ENCODE assay signal across 8 cellular contexts in genomic region chr16:85010446-85010930, GRCh38. TPM values are rescaled to one million over a fixed set of nuclear protein-coding genes. Genes with fewer than 3 reads are reported as not detected.
A peak's percentile ranks its signal among the peaks of the same experiment; 100 is the strongest.
DNase-seq lines count a peak whose midpoint lies in the region; ATAC-seq, FAIRE-seq and TF ChIP-seq lines count a peak whose summit lies in the region.

No MANE protein-coding gene starts in this region.

- peaks cover 16% of the 10 kb centered on the region for H3K79me2 ChIP-seq in OCI-LY1 (ENCODE audit: insufficient read depth, low read length)

- DNase-seq in psoas muscle (no peak), GM12892 (ENCODE audit: insufficient read length) (no peak), NCI-H2081 treated with DMSO at 0.1 percent for 48 hours (lab: John Stamatoyannopoulos, UW) (no peak), iPS-NIHi7 (ENCODE audit: extremely low spot score) (no peak)

- no peak for TF ChIP-seq POLR2A in GM12892 (IDR thresholded peaks at IDR 0.05; ENCODE audit: low read depth, low read length)

- H3K27ac ChIP-seq in OCI-LY1 (ENCODE audit: low read depth, low read length, poor library complexity, severe bottlenecking) = peak overlapping the region; percentile 4
- H3K27ac ChIP-seq in esophagus (ENCODE audit: low read depth in 2 of 2, low read length in 1 of 2) = peak overlapping the region; percentile 96
- H3K27ac ChIP-seq in psoas muscle = peak overlapping the region; percentile 99

- H3F3A ChIP-seq in OCI-LY1 (ENCODE audit: insufficient read depth, low read length) = no peaks in the 10 kb centered on the region

- TF ChIP-seq CTCF in OCI-LY1 (IDR thresholded peaks at IDR 0.05; ENCODE audit: low read length) = no peak
- no peak for TF ChIP-seq CTCF in psoas muscle (IDR thresholded peaks at IDR 0.05)

- ATAC-seq in GM18519 (IDR thresholded peaks at IDR 0.05; ENCODE audit: low FRiP score, unreplicated experiment) (peak; percentile 12), psoas muscle (peak in 1 of 4 donors; percentile 2), HG03045 (IDR thresholded peaks at IDR 0.05; ENCODE audit: unreplicated experiment) (no peak)

- H3K27me3 ChIP-seq in OCI-LY1 (ENCODE audit: insufficient read depth, low read length) (no peaks in the 10 kb centered on the region), esophagus (ENCODE audit: control insufficient read depth in 1 of 2, insufficient read depth in 2 of 2, low read length in 2 of 2) (no peaks in the 10 kb centered on the region), psoas muscle (ENCODE audit: insufficient read depth in 3 of 3, low read length in 2 of 3) (no peaks in the 10 kb centered on the region)

- H3K36me3 ChIP-seq in OCI-LY1 (ENCODE audit: insufficient read depth, low read length) = no peaks in the 10 kb centered on the region
- H3K36me3 ChIP-seq in esophagus (ENCODE audit: control insufficient read depth in 2 of 2, insufficient read depth in 2 of 2, low read length in 1 of 2) = no peaks in the 10 kb centered on the region
- H3K36me3 ChIP-seq in psoas muscle (ENCODE audit: insufficient read depth in 1 of 2, low read depth in 1 of 2) = no peaks in the 10 kb centered on the region

- H3K4me1 ChIP-seq in OCI-LY1 (ENCODE audit: insufficient read depth, low read length, severe bottlenecking) (peaks cover 16% of the 10 kb centered on the region), esophagus (ENCODE audit: control insufficient read depth in 2 of 2, insufficient read depth in 2 of 2, low read length in 1 of 2) (peaks cover 3 to 9% of the 10 kb centered on the region in 2 donors), psoas muscle (peaks cover 46% of the 10 kb centered on the region)

- H3K9me3 ChIP-seq in OCI-LY1 (ENCODE audit: low read length) (no peaks in the 10 kb centered on the region), esophagus (ENCODE audit: control insufficient read depth in 2 of 2, insufficient read depth in 1 of 2, low read depth in 1 of 2, low read length in 1 of 2) (no peaks in the 10 kb centered on the region), psoas muscle (no peaks in the 10 kb centered on the region)

- H2AFZ ChIP-seq in OCI-LY1 (ENCODE audit: low read length) = no peak overlapping the region

- FAIRE-seq in GM12892 (lab: Jason Lieb, UNC) = no peak

- H3K4me3 ChIP-seq in OCI-LY1 (ENCODE audit: low read depth, low read length, poor library complexity, severe bottlenecking) (peak overlapping the region; percentile 82), esophagus (ENCODE audit: low read depth in 1 of 2, low read length in 2 of 2) (peak overlapping the region; percentile 80 to 81), psoas muscle (peak overlapping the region; percentile 84)

- no peaks in the 10 kb centered on the region for H4K20me1 ChIP-seq in OCI-LY1 (ENCODE audit: insufficient read depth, low read length)

- H3K9ac ChIP-seq in OCI-LY1 (ENCODE audit: low read length) = peak overlapping the region; percentile 91

- WGBS in esophagus, 2 donors = 16 to 25% methylated on average over 9 of the region's 9 CpGs
- 20 to 27% (median 23%) methylated on average over 9 of the region's 9 CpGs for WGBS in psoas muscle, 3 donors

- intact Hi-C loops in psoas muscle (cut with DNase I) = no loop called here

- no peaks in the 10 kb centered on the region for H3K9me2 ChIP-seq in OCI-LY1 (ENCODE audit: low read depth, low read length)

- peak overlapping the region; percentile 99 for H3K4me2 ChIP-seq in OCI-LY1 (ENCODE audit: low read length)

RNA-seq across cellular contexts. Expression of gene ZDHHC7, which starts 0.8 kb away (rescaled TPM):
- 10 to 100 TPM; 17.1 to 17.9 TPM for polyA plus RNA-seq in esophagus
- 10 to 100 TPM; 33.2 to 52.3 (median 44.8) TPM for total RNA-seq in psoas muscle
- 10 to 100 TPM; 19.7 to 96.0 (median 26.6) TPM for polyA plus RNA-seq in psoas muscle
- polyA plus RNA-seq in GM12892 (2012; ENCODE audit: missing spikeins) = 18.7 TPM

RNA-seq across cellular contexts. Expression of gene KIAA0513, which starts 17.1 kb away (rescaled TPM):
- polyA plus RNA-seq in esophagus = 1 to 10 TPM; 3.0 to 3.7 TPM
- 10 to 100 TPM in 3 of 4 donors, 1 to 10 TPM in 1; 8.7 to 14.3 (median 13.3) TPM for total RNA-seq in psoas muscle
- polyA plus RNA-seq in psoas muscle = 10 to 100 TPM in 1 of 3 donors, 1 to 10 TPM in 2; 3.6 to 18.2 (median 3.9) TPM
- polyA plus RNA-seq in GM12892 (2012; ENCODE audit: missing spikeins) = 3.1 TPM

Comparison
In these comparisons a context has a peak if more than half of its experiments do, and no peak if none do; other contexts are left out.
1. H3K27ac ChIP-seq: peak in every context shown above with its lines; median percentile 99 in psoas muscle; 96 in esophagus; 4 in OCI-LY1.